1 cellular context compared by ENCODE assay signal in the genomic region with DNA sequence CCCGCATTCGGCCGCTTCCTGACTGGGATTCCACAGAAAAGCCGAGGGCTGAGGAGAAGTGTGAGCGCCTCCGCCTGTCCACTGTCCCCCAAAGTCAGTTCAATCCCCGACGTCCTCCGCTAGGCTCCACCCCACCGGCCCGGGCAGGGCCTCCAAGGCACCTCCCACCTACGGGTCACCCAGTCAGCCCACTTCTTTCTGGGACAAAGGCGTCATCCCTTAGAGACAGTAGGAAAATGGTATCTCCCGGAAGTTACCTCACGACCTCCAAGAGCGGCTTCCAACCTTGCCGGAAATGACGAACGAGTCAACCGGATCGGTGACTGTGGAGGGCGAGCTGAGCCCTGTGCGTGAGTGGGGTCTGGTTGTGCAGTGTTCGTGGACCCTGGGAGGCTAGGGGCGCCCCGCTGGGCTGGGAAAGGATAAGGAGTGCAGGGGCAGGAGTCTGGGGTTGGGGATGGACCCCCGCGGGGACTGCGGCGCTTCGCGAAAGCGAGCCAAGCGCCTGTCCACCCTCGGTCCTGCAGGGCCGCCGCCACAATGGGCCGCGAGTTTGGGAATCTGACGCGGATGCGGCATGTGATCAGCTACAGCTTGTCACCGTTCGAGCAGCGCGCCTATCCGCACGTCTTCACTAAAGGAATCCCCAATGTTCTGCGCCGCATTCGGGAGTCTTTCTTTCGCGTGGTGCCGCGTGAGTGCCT.
TF ChIP-seq lines count a peak whose summit lies in the region.

A gene with protein sequence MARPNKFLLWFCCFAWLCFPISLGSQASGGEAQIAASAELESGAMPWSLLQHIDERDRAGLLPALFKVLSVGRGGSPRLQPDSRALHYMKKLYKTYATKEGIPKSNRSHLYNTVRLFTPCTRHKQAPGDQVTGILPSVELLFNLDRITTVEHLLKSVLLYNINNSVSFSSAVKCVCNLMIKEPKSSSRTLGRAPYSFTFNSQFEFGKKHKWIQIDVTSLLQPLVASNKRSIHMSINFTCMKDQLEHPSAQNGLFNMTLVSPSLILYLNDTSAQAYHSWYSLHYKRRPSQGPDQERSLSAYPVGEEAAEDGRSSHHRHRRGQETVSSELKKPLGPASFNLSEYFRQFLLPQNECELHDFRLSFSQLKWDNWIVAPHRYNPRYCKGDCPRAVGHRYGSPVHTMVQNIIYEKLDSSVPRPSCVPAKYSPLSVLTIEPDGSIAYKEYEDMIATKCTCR (minus strand): TSS at position 128 of the 704 bp plus-strand sequence. CDS start 1,936 bp downstream, outside the sequence.
A gene (plus strand): TSS at position 301 of the 704 bp plus-strand sequence. CDS start 240 bp downstream, at position 541.

TF ChIP-seq in K562, 482 proteins besides CTCF, POLR2A, EP300 and RAD21 (continued from another document and continues in another):
- TF ChIP-seq, protein P1, sequence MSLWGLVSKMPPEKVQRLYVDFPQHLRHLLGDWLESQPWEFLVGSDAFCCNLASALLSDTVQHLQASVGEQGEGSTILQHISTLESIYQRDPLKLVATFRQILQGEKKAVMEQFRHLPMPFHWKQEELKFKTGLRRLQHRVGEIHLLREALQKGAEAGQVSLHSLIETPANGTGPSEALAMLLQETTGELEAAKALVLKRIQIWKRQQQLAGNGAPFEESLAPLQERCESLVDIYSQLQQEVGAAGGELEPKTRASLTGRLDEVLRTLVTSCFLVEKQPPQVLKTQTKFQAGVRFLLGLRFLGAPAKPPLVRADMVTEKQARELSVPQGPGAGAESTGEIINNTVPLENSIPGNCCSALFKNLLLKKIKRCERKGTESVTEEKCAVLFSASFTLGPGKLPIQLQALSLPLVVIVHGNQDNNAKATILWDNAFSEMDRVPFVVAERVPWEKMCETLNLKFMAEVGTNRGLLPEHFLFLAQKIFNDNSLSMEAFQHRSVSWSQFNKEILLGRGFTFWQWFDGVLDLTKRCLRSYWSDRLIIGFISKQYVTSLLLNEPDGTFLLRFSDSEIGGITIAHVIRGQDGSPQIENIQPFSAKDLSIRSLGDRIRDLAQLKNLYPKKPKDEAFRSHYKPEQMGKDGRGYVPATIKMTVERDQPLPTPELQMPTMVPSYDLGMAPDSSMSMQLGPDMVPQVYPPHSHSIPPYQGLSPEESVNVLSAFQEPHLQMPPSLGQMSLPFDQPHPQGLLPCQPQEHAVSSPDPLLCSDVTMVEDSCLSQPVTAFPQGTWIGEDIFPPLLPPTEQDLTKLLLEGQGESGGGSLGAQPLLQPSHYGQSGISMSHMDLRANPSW (CRISPR knock-in tag; IDR thresholded peaks at IDR 0.05) = no peak
- TF ChIP-seq, protein P2, sequence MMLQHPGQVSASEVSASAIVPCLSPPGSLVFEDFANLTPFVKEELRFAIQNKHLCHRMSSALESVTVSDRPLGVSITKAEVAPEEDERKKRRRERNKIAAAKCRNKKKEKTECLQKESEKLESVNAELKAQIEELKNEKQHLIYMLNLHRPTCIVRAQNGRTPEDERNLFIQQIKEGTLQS (IDR thresholded peaks at IDR 0.05) = peak; percentile 74
- TF ChIP-seq, protein P2 (CRISPR knock-in tag; conservative IDR thresholded peaks at IDR 0.05) = no peak
- TF ChIP-seq NFIC (IDR thresholded peaks at IDR 0.05) = no peak; the same call in 1 of the 2 replicates
- TF ChIP-seq SMARCE1 (IDR thresholded peaks at IDR 0.05) = no peak
- TF ChIP-seq, protein P3, sequence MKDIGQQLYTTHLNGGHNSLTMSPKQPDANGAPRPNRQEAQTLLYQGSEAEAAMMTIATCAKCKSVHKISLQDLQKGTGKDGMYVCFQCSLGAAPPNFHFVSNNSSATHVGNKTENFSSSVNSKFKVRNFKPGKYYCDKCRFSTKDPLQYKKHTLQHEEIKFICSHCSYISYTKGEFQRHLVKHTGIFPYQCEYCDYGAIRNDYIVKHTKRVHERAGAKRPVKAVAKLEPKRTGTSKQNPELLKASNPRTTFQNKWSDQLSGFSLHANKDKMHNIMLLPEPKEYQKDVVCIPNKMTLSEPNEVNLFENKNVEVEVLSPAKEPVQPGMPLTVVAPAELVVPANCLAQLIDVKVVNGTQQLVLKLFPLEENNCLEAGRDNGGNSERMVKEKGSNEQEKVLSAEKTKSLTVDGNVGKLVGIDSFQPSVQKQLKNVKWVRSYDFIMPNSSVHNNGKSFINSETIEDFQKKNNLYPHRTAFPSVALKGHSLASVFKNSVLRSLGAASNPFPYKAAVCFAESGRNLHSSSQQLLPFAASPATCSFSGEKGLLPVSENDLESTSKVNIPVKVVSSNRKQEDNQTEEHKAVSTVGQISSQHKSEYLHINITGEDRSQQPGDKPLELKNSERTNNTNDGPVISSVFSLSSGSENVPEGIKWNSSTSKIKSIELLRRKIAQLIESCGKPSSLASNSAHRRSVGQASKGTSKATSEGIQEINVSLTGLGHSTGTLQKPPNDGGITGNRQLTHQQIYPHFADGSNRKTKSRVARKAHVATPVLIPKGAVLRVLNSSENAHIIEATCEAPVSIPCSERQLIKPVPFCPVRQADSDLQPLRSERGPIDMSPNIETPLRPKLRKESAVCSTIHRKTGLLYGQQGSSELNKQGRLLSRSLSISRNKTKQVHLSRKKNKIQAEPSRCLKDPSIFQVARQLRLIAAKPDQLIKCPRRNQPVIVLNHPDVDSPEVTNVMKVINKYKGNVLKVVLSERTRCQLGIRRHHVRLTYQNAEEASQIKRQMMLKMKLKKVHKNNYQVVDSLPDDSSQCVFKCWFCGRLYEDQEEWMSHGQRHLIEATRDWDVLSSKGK (CRISPR knock-in tag; IDR thresholded peaks at IDR 0.05) = no peak
- TF ChIP-seq ZNF23 (CRISPR knock-in tag; IDR thresholded peaks at IDR 0.05) = no peak
- TF ChIP-seq ZNF282 (CRISPR knock-in tag; IDR thresholded peaks at IDR 0.05) = 0 out of 2 replicates have a peak, but pooled peaks have one; percentile 38
- TF ChIP-seq, protein P4, sequence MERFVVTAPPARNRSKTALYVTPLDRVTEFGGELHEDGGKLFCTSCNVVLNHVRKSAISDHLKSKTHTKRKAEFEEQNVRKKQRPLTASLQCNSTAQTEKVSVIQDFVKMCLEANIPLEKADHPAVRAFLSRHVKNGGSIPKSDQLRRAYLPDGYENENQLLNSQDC (CRISPR knock-in tag; IDR thresholded peaks at IDR 0.05) = no peak
- TF ChIP-seq BACH1 (tag; IDR thresholded peaks at IDR 0.05) = no peak
- TF ChIP-seq, protein P5, sequence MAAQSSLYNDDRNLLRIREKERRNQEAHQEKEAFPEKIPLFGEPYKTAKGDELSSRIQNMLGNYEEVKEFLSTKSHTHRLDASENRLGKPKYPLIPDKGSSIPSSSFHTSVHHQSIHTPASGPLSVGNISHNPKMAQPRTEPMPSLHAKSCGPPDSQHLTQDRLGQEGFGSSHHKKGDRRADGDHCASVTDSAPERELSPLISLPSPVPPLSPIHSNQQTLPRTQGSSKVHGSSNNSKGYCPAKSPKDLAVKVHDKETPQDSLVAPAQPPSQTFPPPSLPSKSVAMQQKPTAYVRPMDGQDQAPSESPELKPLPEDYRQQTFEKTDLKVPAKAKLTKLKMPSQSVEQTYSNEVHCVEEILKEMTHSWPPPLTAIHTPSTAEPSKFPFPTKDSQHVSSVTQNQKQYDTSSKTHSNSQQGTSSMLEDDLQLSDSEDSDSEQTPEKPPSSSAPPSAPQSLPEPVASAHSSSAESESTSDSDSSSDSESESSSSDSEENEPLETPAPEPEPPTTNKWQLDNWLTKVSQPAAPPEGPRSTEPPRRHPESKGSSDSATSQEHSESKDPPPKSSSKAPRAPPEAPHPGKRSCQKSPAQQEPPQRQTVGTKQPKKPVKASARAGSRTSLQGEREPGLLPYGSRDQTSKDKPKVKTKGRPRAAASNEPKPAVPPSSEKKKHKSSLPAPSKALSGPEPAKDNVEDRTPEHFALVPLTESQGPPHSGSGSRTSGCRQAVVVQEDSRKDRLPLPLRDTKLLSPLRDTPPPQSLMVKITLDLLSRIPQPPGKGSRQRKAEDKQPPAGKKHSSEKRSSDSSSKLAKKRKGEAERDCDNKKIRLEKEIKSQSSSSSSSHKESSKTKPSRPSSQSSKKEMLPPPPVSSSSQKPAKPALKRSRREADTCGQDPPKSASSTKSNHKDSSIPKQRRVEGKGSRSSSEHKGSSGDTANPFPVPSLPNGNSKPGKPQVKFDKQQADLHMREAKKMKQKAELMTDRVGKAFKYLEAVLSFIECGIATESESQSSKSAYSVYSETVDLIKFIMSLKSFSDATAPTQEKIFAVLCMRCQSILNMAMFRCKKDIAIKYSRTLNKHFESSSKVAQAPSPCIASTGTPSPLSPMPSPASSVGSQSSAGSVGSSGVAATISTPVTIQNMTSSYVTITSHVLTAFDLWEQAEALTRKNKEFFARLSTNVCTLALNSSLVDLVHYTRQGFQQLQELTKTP (IDR thresholded peaks at IDR 0.05; ENCODE audit: low read depth in 1 of 2, partially characterized antibody in 2 of 2) = no peak
- TF ChIP-seq SAFB (IDR thresholded peaks at IDR 0.05; ENCODE audit: borderline replicate concordance, low read depth, low read length) = peak; percentile 57; the same call in 1 of the 2 replicates
- TF ChIP-seq TSC22D4 (tag; IDR thresholded peaks at IDR 0.05) = no peak
- TF ChIP-seq TCF7L2 (IDR thresholded peaks at IDR 0.05; ENCODE audit: low read depth, low read length) = peak; percentile 98
- peak; percentile 67 for TF ChIP-seq HCFC1 (IDR thresholded peaks at IDR 0.05; ENCODE audit: low read depth, low read length)
- no peak for TF ChIP-seq ZFP1 (CRISPR knock-in tag; IDR thresholded peaks at IDR 0.05)
- no peak for TF ChIP-seq HNRNPLL (IDR thresholded peaks at IDR 0.05; ENCODE audit: low read depth, low read length, poor library complexity, severe bottlenecking)
- TF ChIP-seq SMARCA5 (IDR thresholded peaks at IDR 0.05) = no peak
- TF ChIP-seq ELF4 (CRISPR knock-in tag; IDR thresholded peaks at IDR 0.05) = 0 out of 2 replicates have a peak, but pooled peaks have one; percentile 8
- TF ChIP-seq ATF7 (IDR thresholded peaks at IDR 0.05) = peak; percentile 99
- peak in 2 of 3 experiments; percentile 57 to 76 for TF ChIP-seq YY1 (IDR thresholded peaks at IDR 0.05; ENCODE audit: borderline replicate concordance in 1 of 3, control insufficient read depth in 1 of 3, extremely low read depth in 1 of 3, insufficient read depth in 3 of 3, insufficient read length in 1 of 3, insufficient replicate concordance in 2 of 3, low read depth in 1 of 3, low read length in 2 of 3)
- no peak for TF ChIP-seq ZNF324 (CRISPR knock-in tag; IDR thresholded peaks at IDR 0.05)
- no peak for TF ChIP-seq HDAC3 (IDR thresholded peaks at IDR 0.05; ENCODE audit: borderline replicate concordance, partially characterized antibody)
- TF ChIP-seq SMAD2 (IDR thresholded peaks at IDR 0.05; ENCODE audit: low read depth, low read length) = no peak
- peak; percentile 99 for TF ChIP-seq KDM5B (IDR thresholded peaks at IDR 0.05; ENCODE audit: insufficient replicate concordance, low read depth, low read length)
- TF ChIP-seq, protein P6, sequence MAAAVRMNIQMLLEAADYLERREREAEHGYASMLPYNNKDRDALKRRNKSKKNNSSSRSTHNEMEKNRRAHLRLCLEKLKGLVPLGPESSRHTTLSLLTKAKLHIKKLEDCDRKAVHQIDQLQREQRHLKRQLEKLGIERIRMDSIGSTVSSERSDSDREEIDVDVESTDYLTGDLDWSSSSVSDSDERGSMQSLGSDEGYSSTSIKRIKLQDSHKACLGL (CRISPR knock-in tag; IDR thresholded peaks at IDR 0.05; ENCODE audit: borderline replicate concordance, poor library complexity, severe bottlenecking) = no peak
- TF ChIP-seq FOXA1 (IDR thresholded peaks at IDR 0.05; ENCODE audit: borderline replicate concordance) = no peak
- TF ChIP-seq ZBTB8A (IDR thresholded peaks at IDR 0.05; ENCODE audit: partially characterized antibody) = no peak
- no peak for TF ChIP-seq TAL1 (IDR thresholded peaks at IDR 0.05)
- TF ChIP-seq, protein P7, sequence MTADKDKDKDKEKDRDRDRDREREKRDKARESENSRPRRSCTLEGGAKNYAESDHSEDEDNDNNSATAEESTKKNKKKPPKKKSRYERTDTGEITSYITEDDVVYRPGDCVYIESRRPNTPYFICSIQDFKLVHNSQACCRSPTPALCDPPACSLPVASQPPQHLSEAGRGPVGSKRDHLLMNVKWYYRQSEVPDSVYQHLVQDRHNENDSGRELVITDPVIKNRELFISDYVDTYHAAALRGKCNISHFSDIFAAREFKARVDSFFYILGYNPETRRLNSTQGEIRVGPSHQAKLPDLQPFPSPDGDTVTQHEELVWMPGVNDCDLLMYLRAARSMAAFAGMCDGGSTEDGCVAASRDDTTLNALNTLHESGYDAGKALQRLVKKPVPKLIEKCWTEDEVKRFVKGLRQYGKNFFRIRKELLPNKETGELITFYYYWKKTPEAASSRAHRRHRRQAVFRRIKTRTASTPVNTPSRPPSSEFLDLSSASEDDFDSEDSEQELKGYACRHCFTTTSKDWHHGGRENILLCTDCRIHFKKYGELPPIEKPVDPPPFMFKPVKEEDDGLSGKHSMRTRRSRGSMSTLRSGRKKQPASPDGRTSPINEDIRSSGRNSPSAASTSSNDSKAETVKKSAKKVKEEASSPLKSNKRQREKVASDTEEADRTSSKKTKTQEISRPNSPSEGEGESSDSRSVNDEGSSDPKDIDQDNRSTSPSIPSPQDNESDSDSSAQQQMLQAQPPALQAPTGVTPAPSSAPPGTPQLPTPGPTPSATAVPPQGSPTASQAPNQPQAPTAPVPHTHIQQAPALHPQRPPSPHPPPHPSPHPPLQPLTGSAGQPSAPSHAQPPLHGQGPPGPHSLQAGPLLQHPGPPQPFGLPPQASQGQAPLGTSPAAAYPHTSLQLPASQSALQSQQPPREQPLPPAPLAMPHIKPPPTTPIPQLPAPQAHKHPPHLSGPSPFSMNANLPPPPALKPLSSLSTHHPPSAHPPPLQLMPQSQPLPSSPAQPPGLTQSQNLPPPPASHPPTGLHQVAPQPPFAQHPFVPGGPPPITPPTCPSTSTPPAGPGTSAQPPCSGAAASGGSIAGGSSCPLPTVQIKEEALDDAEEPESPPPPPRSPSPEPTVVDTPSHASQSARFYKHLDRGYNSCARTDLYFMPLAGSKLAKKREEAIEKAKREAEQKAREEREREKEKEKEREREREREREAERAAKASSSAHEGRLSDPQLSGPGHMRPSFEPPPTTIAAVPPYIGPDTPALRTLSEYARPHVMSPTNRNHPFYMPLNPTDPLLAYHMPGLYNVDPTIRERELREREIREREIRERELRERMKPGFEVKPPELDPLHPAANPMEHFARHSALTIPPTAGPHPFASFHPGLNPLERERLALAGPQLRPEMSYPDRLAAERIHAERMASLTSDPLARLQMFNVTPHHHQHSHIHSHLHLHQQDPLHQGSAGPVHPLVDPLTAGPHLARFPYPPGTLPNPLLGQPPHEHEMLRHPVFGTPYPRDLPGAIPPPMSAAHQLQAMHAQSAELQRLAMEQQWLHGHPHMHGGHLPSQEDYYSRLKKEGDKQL (CRISPR knock-in tag; IDR thresholded peaks at IDR 0.05; ENCODE audit: borderline replicate concordance) = no peak
- no peak for TF ChIP-seq ZKSCAN3 (CRISPR knock-in tag; IDR thresholded peaks at IDR 0.05)
- TF ChIP-seq CCNT2 (IDR thresholded peaks at IDR 0.05; ENCODE audit: borderline replicate concordance, extremely low read depth, insufficient read length, low read depth, low read length) = no peak
- TF ChIP-seq, protein P8, sequence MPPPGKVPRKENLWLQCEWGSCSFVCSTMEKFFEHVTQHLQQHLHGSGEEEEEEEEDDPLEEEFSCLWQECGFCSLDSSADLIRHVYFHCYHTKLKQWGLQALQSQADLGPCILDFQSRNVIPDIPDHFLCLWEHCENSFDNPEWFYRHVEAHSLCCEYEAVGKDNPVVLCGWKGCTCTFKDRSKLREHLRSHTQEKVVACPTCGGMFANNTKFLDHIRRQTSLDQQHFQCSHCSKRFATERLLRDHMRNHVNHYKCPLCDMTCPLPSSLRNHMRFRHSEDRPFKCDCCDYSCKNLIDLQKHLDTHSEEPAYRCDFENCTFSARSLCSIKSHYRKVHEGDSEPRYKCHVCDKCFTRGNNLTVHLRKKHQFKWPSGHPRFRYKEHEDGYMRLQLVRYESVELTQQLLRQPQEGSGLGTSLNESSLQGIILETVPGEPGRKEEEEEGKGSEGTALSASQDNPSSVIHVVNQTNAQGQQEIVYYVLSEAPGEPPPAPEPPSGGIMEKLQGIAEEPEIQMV (tag; conservative IDR thresholded peaks at IDR 0.05; ENCODE audit: low read depth) = no peak
- TF ChIP-seq TBL1XR1 (IDR thresholded peaks at IDR 0.05; ENCODE audit: low read length in 2 of 2) = peak in 1 of 2 experiments; percentile 75; a peak in 2 of 4 replicates
